Comparison of ENCODE assay signal across 1 cellular context in the genomic region with DNA sequence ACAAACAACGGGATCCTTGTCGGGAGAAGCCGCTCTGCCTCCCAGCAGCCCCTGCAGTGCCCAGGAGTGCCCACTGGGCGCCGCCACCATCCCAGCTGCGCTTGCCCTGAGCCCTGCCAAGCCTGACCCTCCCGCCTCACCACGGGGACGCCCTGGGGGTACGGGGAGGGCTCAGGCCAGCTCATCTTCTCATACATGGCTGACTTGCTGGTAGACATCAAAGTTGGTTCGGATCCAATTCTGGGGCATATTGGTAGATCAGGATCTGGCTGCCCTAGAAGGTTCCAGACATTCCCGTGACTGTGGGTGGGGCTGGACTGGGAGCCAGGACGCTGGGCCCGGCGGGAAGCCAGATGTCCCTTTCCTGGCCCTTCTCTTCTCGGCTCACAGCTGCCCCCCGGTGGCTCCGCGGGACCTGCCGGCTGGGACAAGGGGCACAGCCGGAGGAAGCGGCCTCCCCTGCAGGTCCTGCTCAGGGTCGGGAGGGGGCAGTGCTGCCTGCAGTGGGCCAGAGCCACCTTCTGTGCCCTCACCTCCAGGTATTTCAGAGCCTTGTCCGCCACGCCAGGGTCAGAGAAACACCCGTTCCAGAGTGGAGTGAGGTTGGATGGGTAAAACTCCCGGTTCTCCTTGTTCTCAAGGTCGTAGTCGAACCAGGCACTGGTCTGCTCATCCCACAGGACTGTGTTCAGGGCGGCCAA.
A peak's percentile ranks its signal among the peaks of the same experiment; 100 is the strongest.
TF ChIP-seq lines count a peak whose summit lies in the region.

No MANE protein-coding gene starts in this region.

TF ChIP-seq in HepG2, 621 proteins besides CTCF, POLR2A, EP300 and RAD21 (continued from another document and continues in another):
- TF ChIP-seq ZNF781 (CRISPR knock-in tag; IDR thresholded peaks at IDR 0.05; ENCODE audit: borderline replicate concordance, not compliant biosample characterization): peak; percentile 60
- no peak for TF ChIP-seq ZFP41 (CRISPR knock-in tag; IDR thresholded peaks at IDR 0.05; ENCODE audit: borderline replicate concordance)
- no peak for TF ChIP-seq NFAT5 (CRISPR knock-in tag; IDR thresholded peaks at IDR 0.05)
- 0 out of 2 replicates have a peak, but pooled peaks have one; percentile 51 for TF ChIP-seq BRCA1 (CRISPR knock-in tag; IDR thresholded peaks at IDR 0.05)
- no peak for TF ChIP-seq SIN3A (IDR thresholded peaks at IDR 0.05; ENCODE audit: borderline replicate concordance, low read depth, low read length)
- TF ChIP-seq, protein P1, sequence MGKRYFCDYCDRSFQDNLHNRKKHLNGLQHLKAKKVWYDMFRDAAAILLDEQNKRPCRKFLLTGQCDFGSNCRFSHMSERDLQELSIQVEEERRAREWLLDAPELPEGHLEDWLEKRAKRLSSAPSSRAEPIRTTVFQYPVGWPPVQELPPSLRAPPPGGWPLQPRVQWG (CRISPR knock-in tag; IDR thresholded peaks at IDR 0.05; ENCODE audit: borderline replicate concordance, low read depth): no peak
- TF ChIP-seq U2AF2 (IDR thresholded peaks at IDR 0.05; ENCODE audit: low read depth, low read length): no peak
- TF ChIP-seq, protein P2, sequence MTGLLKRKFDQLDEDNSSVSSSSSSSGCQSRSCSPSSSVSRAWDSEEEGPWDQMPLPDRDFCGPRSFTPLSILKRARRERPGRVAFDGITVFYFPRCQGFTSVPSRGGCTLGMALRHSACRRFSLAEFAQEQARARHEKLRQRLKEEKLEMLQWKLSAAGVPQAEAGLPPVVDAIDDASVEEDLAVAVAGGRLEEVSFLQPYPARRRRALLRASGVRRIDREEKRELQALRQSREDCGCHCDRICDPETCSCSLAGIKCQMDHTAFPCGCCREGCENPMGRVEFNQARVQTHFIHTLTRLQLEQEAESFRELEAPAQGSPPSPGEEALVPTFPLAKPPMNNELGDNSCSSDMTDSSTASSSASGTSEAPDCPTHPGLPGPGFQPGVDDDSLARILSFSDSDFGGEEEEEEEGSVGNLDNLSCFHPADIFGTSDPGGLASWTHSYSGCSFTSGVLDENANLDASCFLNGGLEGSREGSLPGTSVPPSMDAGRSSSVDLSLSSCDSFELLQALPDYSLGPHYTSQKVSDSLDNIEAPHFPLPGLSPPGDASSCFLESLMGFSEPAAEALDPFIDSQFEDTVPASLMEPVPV (CRISPR knock-in tag; IDR thresholded peaks at IDR 0.05): peak; percentile 51; the same call in 1 of the 2 replicates
- TF ChIP-seq ZNF24 (IDR thresholded peaks at IDR 0.05): no peak
- TF ChIP-seq TEAD2 (CRISPR knock-in tag; IDR thresholded peaks at IDR 0.05): no peak
- TF ChIP-seq RFXAP (CRISPR knock-in tag; IDR thresholded peaks at IDR 0.05; ENCODE audit: borderline replicate concordance): no peak
- TF ChIP-seq ATF7 (IDR thresholded peaks at IDR 0.05): no peak
- TF ChIP-seq ATF7 (CRISPR knock-in tag; IDR thresholded peaks at IDR 0.05): no peak
- TF ChIP-seq KLF9 (CRISPR knock-in tag; IDR thresholded peaks at IDR 0.05; ENCODE audit: low read depth): no peak
- no peak for TF ChIP-seq MAFF (IDR thresholded peaks at IDR 0.05; ENCODE audit: low read depth, low read length)
- TF ChIP-seq ZFP36L2 (CRISPR knock-in tag; IDR thresholded peaks at IDR 0.05): no peak
- TF ChIP-seq ZNF614 (CRISPR knock-in tag; IDR thresholded peaks at IDR 0.05; ENCODE audit: borderline replicate concordance): no peak
- TF ChIP-seq ZNF740 (CRISPR knock-in tag; IDR thresholded peaks at IDR 0.05): no peak; the same call in 1 of the 2 replicates
- no peak for TF ChIP-seq RELA (CRISPR knock-in tag; IDR thresholded peaks at IDR 0.05)
- 0 out of 2 replicates have a peak, but pooled peaks have one; percentile 35 for TF ChIP-seq NKX3-1 (CRISPR knock-in tag; IDR thresholded peaks at IDR 0.05)
- TF ChIP-seq DNMT1 (CRISPR knock-in tag; IDR thresholded peaks at IDR 0.05): 0 out of 2 replicates have a peak, but pooled peaks have one; percentile 25
- TF ChIP-seq SP140L (CRISPR knock-in tag; IDR thresholded peaks at IDR 0.05; ENCODE audit: borderline replicate concordance): no peak
- no peak; the same call in 1 of the 2 replicates for TF ChIP-seq SPEN (CRISPR knock-in tag; IDR thresholded peaks at IDR 0.05; ENCODE audit: low read depth)
- TF ChIP-seq ZNF484 (CRISPR knock-in tag; IDR thresholded peaks at IDR 0.05; ENCODE audit: borderline replicate concordance, low read depth): no peak
- TF ChIP-seq, protein P3, sequence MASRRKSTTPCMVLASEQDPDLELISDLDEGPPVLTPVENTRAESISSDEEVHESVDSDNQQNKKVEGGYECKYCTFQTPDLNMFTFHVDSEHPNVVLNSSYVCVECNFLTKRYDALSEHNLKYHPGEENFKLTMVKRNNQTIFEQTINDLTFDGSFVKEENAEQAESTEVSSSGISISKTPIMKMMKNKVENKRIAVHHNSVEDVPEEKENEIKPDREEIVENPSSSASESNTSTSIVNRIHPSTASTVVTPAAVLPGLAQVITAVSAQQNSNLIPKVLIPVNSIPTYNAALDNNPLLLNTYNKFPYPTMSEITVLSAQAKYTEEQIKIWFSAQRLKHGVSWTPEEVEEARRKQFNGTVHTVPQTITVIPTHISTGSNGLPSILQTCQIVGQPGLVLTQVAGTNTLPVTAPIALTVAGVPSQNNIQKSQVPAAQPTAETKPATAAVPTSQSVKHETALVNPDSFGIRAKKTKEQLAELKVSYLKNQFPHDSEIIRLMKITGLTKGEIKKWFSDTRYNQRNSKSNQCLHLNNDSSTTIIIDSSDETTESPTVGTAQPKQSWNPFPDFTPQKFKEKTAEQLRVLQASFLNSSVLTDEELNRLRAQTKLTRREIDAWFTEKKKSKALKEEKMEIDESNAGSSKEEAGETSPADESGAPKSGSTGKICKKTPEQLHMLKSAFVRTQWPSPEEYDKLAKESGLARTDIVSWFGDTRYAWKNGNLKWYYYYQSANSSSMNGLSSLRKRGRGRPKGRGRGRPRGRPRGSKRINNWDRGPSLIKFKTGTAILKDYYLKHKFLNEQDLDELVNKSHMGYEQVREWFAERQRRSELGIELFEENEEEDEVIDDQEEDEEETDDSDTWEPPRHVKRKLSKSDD (CRISPR knock-in tag; IDR thresholded peaks at IDR 0.05; ENCODE audit: low read depth): 0 out of 2 replicates have a peak, but pooled peaks have one; percentile 61
- no peak for TF ChIP-seq DPF2 (CRISPR knock-in tag; IDR thresholded peaks at IDR 0.05; ENCODE audit: borderline replicate concordance, low read depth)
- no peak for TF ChIP-seq ZNF543 (CRISPR knock-in tag; IDR thresholded peaks at IDR 0.05)
- TF ChIP-seq ZNF138 (CRISPR knock-in tag; IDR thresholded peaks at IDR 0.05; ENCODE audit: low read depth): 0 out of 2 replicates have a peak, but pooled peaks have one; percentile 65
- no peak for TF ChIP-seq ZBTB42 (CRISPR knock-in tag; IDR thresholded peaks at IDR 0.05)
- TF ChIP-seq MLLT10 (CRISPR knock-in tag; IDR thresholded peaks at IDR 0.05): no peak
- no peak for TF ChIP-seq HDAC6 (IDR thresholded peaks at IDR 0.05; ENCODE audit: low read depth, low read length)
- no peak for TF ChIP-seq ZNF530 (CRISPR knock-in tag; IDR thresholded peaks at IDR 0.05; ENCODE audit: low read depth)
- no peak for TF ChIP-seq TRIM24 (CRISPR knock-in tag; IDR thresholded peaks at IDR 0.05)
- TF ChIP-seq, protein P4, sequence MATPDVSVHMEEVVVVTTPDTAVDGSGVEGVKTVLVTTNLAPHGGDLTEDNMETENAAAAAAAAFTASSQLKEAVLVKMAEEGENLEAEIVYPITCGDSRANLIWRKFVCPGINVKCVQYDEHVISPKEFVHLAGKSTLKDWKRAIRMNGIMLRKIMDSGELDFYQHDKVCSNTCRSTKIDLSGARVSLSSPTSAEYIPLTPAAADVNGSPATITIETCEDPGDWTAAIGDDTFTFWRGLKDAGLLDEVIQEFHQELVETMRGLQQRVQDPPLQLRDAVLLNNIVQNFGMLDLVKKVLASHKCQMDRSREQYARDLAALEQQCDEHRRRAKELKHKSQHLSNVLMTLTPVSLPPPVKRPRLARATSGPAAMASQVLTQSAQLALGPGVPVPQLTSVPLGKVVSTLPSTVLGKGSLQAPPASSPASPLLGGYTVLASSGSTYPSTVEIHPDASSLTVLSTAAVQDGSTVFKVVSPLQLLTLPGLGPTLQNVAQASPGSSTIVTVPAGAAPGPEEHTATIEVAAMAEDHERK (CRISPR knock-in tag; IDR thresholded peaks at IDR 0.05; ENCODE audit: low read depth): no peak
- 0 out of 2 replicates have a peak, but pooled peaks have one; percentile 59 for TF ChIP-seq SOX5 (CRISPR knock-in tag; IDR thresholded peaks at IDR 0.05; ENCODE audit: borderline replicate concordance)
- no peak for TF ChIP-seq HNF4A (CRISPR knock-in tag; IDR thresholded peaks at IDR 0.05)
- 0 out of 2 replicates have a peak, but pooled peaks have one; percentile 57 for TF ChIP-seq ZBTB3 (CRISPR knock-in tag; IDR thresholded peaks at IDR 0.05; ENCODE audit: borderline replicate concordance, low read depth)
- TF ChIP-seq ZNF362 (CRISPR knock-in tag; IDR thresholded peaks at IDR 0.05; ENCODE audit: borderline replicate concordance): peak; percentile 50; the same call in 1 of the 2 replicates
- no peak for TF ChIP-seq CENPT (CRISPR knock-in tag; IDR thresholded peaks at IDR 0.05; ENCODE audit: low read depth)
- TF ChIP-seq MXD3 (CRISPR knock-in tag; IDR thresholded peaks at IDR 0.05): peak; percentile 52; the same call in 1 of the 2 replicates
- 0 out of 2 replicates have a peak, but pooled peaks have one; percentile 1 for TF ChIP-seq SP5 (CRISPR knock-in tag; IDR thresholded peaks at IDR 0.05; ENCODE audit: borderline replicate concordance, low read depth)
- peak; percentile 52 for TF ChIP-seq ASH2L (IDR thresholded peaks at IDR 0.05; ENCODE audit: insufficient read length, low read depth, low read length)
- TF ChIP-seq ESRRA (CRISPR knock-in tag; IDR thresholded peaks at IDR 0.05; ENCODE audit: low read depth): peak; percentile 19; the same call in 1 of the 2 replicates
- TF ChIP-seq ZNF713 (CRISPR knock-in tag; IDR thresholded peaks at IDR 0.05): 0 out of 2 replicates have a peak, but pooled peaks have one; percentile 82
- TF ChIP-seq ZNF143 (CRISPR knock-in tag; IDR thresholded peaks at IDR 0.05): peak; percentile 58
- TF ChIP-seq BHLHE40 (IDR thresholded peaks at IDR 0.05; ENCODE audit: low read length): peak; percentile 37; the same call in 1 of the 2 replicates
- 0 out of 2 replicates have a peak, but pooled peaks have one; percentile 35 for TF ChIP-seq ZBTB7B (CRISPR knock-in tag; IDR thresholded peaks at IDR 0.05)
- peak; percentile 92 for TF ChIP-seq ZFP91 (CRISPR knock-in tag; IDR thresholded peaks at IDR 0.05; ENCODE audit: borderline replicate concordance)
- TF ChIP-seq MTF2 (CRISPR knock-in tag; IDR thresholded peaks at IDR 0.05; ENCODE audit: borderline replicate concordance): peak; percentile 94; the same call in 1 of the 2 replicates
